ENCODE assay signal across 9 cellular contexts in genomic region chr22:45997775-45998637, GRCh38. TPM values are rescaled to one million over a fixed set of nuclear protein-coding genes. Genes with fewer than 3 reads are reported as not detected.
DNase-seq lines count a peak whose midpoint lies in the region; ATAC-seq and TF ChIP-seq lines count a peak whose summit lies in the region.
"Had no signal": no experiment of that assay in that cellular context is flagged by ENCODE, and none has a peak within 500 bp of the region (broad histone marks: within the 10 kb centered on the region; RNA-seq: fewer than 3 reads in every experiment).

No MANE protein-coding gene starts in this region.

- peak overlapping the region; percentile 57 for H3K9ac ChIP-seq in skeletal muscle satellite cell (ENCODE audit: low read depth, low read length)

- peak overlapping the region; percentile 71 for H3K4me2 ChIP-seq in skeletal muscle satellite cell (ENCODE audit: low read length)

- H3K27me3 ChIP-seq in SJCRH30 (no peaks in the 10 kb centered on the region), gastroesophageal sphincter (no peaks in the 10 kb centered on the region), skeletal muscle satellite cell (ENCODE audit: control insufficient read depth, insufficient read depth, low read length) (no peaks in the 10 kb centered on the region)

- no peaks in the 10 kb centered on the region for H3K36me3 ChIP-seq in SJCRH30
- H3K36me3 ChIP-seq in gastroesophageal sphincter = no peaks in the 10 kb centered on the region
- H3K36me3 ChIP-seq in skeletal muscle satellite cell (ENCODE audit: insufficient read depth, low read length) = no peaks in the 10 kb centered on the region

- ATAC-seq in gastroesophageal sphincter (peak; percentile 34), HG03354 (IDR thresholded peaks at IDR 0.05; ENCODE audit: poor library complexity, severe bottlenecking, unreplicated experiment) (no peak), GM19035 (IDR thresholded peaks at IDR 0.05; ENCODE audit: unreplicated experiment) (no peak)

- H3K4me3 ChIP-seq in SJCRH30 = no peak overlapping the region
- no peak overlapping the region for H3K4me3 ChIP-seq in gastroesophageal sphincter
- H3K4me3 ChIP-seq in skeletal muscle satellite cell (ENCODE audit: low read length) = no peak overlapping the region

- H3K9me3 ChIP-seq in SJCRH30 (replicated peaks) (no peaks in the 10 kb centered on the region), gastroesophageal sphincter (no peaks in the 10 kb centered on the region), skeletal muscle satellite cell (replicated peaks; ENCODE audit: low read length) (no peaks in the 10 kb centered on the region)

- TF ChIP-seq POLR2A in gastroesophageal sphincter (IDR thresholded peaks at IDR 0.05) = no peak

- WGBS in gastroesophageal sphincter (ENCODE audit: low coverage in 1 of 2), 2 donors = 100% methylated on average over 1 of the region's 17 CpGs; no CpG with 5 or more reads in 1 of the 2 donors

- H3K27ac ChIP-seq in SJCRH30 (peak overlapping the region; percentile 89), gastroesophageal sphincter (peak overlapping the region in 3 of 4 donors; percentile 74 to 84 (median 78))

- no peak for TF ChIP-seq CTCF in gastroesophageal sphincter (IDR thresholded peaks at IDR 0.05)

- peak; percentile 51 for DNase-seq in H4 (ENCODE audit: low spot score)
- DNase-seq in SJCRH30 = no peak
- no peak for DNase-seq in middle frontal gyrus (ENCODE audit: extremely low spot score, low spot score)
- DNase-seq in EL = no peak
- DNase-seq: activated CD8-positive, alpha-beta memory T cell treated with anti-CD3 and anti-CD28 coated beads, Interleukin-2, amount 10 ng/mL, durations not matched to agents 7 days and 5 days had no signal

- peaks cover 71% of the 10 kb centered on the region for H3K4me1 ChIP-seq in SJCRH30
- peaks cover 0 to 88% (median 47%) of the 10 kb centered on the region in 3 donors for H3K4me1 ChIP-seq in gastroesophageal sphincter
- H3K4me1 ChIP-seq in skeletal muscle satellite cell (ENCODE audit: control insufficient read depth, insufficient read depth, low read length) = peaks cover 73% of the 10 kb centered on the region

- TF ChIP-seq EP300 in gastroesophageal sphincter (IDR thresholded peaks at IDR 0.05) = no peak

RNA-seq across cellular contexts. Expression of gene WNT7B, which starts 21.0 kb away (rescaled TPM):
- total RNA-seq in H4 (2014; rRNA removed; shearing (Covaris generic)) = 0.66 and 1.9 TPM in 2 replicates
- not detected in 2 replicates for total RNA-seq in SJCRH30 (2014; rRNA removed; shearing (Covaris generic))
- total RNA-seq in gastroesophageal sphincter = 1 to 10 TPM in 1 of 4 donors, not detected in 3; 1.2 TPM
- total RNA-seq in skeletal muscle satellite cell (2012; rRNA removed) = not detected in 2 replicates
- total RNA-seq: activated CD8-positive, alpha-beta memory T cell treated with anti-CD3 and anti-CD28 coated beads, Interleukin-2, amount 10 ng/mL, durations not matched to agents 7 days and 5 days had no signal
